Comparison of ENCODE assay signal across 8 cellular contexts in genomic region chr15:56732135-56732880, GRCh38. TPM values are rescaled to one million over a fixed set of nuclear protein-coding genes. Genes with fewer than 3 reads are reported as not detected.
DNase-seq lines count a peak whose midpoint lies in the region; ATAC-seq and FAIRE-seq lines count a peak whose summit lies in the region.

No MANE protein-coding gene starts in this region.

- DNase-seq in COLO668 (lab: John Stamatoyannopoulos, UW; ENCODE audit: unreplicated experiment) (peak; percentile 13), HAP-1 (ENCODE audit: low spot score in 2 of 2) (peak in 1 of 2 experiments; percentile 29), SJSA1 (ENCODE audit: low read depth in 1 of 2, low spot score in 2 of 2) (peak in 1 of 2 experiments; percentile 41), midbrain (lab: John Stamatoyannopoulos, UW) (peak; percentile 66), urothelium cell line (ENCODE audit: low spot score) (peak; percentile 18), ecto neural progenitor cell (ENCODE audit: low spot score) (no peak), GF-D8 (lab: John Stamatoyannopoulos, UW) (no peak)
- DNase-seq in effector memory CD8-positive, alpha-beta T cell = no peak

- H3K4me3 ChIP-seq in HAP-1 = peak overlapping the region; percentile 38
- H3K4me3 ChIP-seq in SJSA1 = peak overlapping the region; percentile 72

- ATAC-seq in effector memory CD8-positive, alpha-beta T cell (replicated peaks) = no peak

- H3K4me1 Mint-ChIP-seq in effector memory CD8-positive, alpha-beta T cell (ENCODE audit: low read depth in 2 of 2) = peaks cover 22 to 36% of the 10 kb centered on the region in 2 donors

- H3K9me3 Mint-ChIP-seq in effector memory CD8-positive, alpha-beta T cell = no peaks in the 10 kb centered on the region

- no peaks in the 10 kb centered on the region for H3K27me3 Mint-ChIP-seq in effector memory CD8-positive, alpha-beta T cell

- no peaks in the 10 kb centered on the region for H3K27me3 ChIP-seq in HAP-1 (ENCODE audit: low read depth)
- no peaks in the 10 kb centered on the region for H3K27me3 ChIP-seq in SJSA1 (replicated peaks)

- FAIRE-seq in urothelium cell line (lab: Jason Lieb, UNC) = no peak

- H3K36me3 Mint-ChIP-seq in effector memory CD8-positive, alpha-beta T cell (ENCODE audit: insufficient read depth) = peaks cover 16% of the 10 kb centered on the region

- peak overlapping the region; percentile 94 to 96 for H3K4me3 Mint-ChIP-seq in effector memory CD8-positive, alpha-beta T cell

- H3K4me1 ChIP-seq in HAP-1 (peaks cover 32% of the 10 kb centered on the region), SJSA1 (replicated peaks) (peaks cover 34% of the 10 kb centered on the region)

- H3K36me3 ChIP-seq in HAP-1 (replicated peaks) (no peaks in the 10 kb centered on the region), SJSA1 (peaks cover 24% of the 10 kb centered on the region)

- peaks cover 6% of the 10 kb centered on the region; the same call in 1 of the 2 replicates for H3K9me3 ChIP-seq in HAP-1
- peaks cover 7% of the 10 kb centered on the region; the same call in 1 of the 2 replicates for H3K9me3 ChIP-seq in SJSA1 (replicated peaks)

- in situ Hi-C loops in HAP-1 (cut with MboI; ENCODE audit: low sequenced_read_pairs) = no loop called here

- H3K27ac Mint-ChIP-seq in effector memory CD8-positive, alpha-beta T cell = peak overlapping the region; percentile 96

- peak overlapping the region; percentile 94 for H3K27ac ChIP-seq in SJSA1

RNA-seq across cellular contexts. Expression of gene ZNF280D, which starts 1.0 kb away (rescaled TPM):
- total RNA-seq in SJSA1 (2014; rRNA removed; shearing (Covaris generic)) = 19.9 and 34.0 TPM in 2 replicates

Comparison
In these comparisons a context has a peak if more than half of its experiments do, and no peak if none do; other contexts are left out.
1. DNase-seq: peak in COLO668 (single experiment), midbrain (single experiment) and urothelium cell line (single experiment); none in effector memory CD8-positive, alpha-beta T cell (0 of 3), ecto neural progenitor cell (single experiment) and GF-D8 (single experiment).